1 cellular context compared by ENCODE assay signal in the genomic region with DNA sequence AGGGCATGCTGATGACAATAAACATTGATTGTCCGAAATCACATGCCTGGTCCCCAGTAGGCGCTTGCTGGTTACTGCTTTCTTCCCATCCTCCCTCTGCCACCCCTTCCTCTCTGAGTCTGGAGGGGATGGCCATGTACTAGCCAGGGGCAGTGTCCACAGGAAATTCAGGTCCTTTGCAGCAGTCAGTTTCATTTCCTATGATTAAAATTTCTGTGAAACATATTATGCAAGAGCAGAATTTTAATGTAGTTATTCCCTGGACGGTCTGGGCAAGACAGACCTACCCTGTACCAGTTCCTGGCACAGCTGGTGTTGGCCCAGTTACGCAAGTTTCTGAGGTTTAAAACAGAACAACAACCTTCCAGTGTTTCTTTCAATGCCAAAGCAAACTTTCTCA.
TF ChIP-seq lines count a peak whose summit lies in the region.

No MANE protein-coding gene starts in this region.

TF ChIP-seq in GM23338, 12 proteins besides CTCF, POLR2A, EP300 and RAD21 (continued from another document):
- TF ChIP-seq, protein P1, sequence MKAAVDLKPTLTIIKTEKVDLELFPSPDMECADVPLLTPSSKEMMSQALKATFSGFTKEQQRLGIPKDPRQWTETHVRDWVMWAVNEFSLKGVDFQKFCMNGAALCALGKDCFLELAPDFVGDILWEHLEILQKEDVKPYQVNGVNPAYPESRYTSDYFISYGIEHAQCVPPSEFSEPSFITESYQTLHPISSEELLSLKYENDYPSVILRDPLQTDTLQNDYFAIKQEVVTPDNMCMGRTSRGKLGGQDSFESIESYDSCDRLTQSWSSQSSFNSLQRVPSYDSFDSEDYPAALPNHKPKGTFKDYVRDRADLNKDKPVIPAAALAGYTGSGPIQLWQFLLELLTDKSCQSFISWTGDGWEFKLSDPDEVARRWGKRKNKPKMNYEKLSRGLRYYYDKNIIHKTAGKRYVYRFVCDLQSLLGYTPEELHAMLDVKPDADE (IDR thresholded peaks at IDR 0.05) = no peak
- TF ChIP-seq, protein P2, sequence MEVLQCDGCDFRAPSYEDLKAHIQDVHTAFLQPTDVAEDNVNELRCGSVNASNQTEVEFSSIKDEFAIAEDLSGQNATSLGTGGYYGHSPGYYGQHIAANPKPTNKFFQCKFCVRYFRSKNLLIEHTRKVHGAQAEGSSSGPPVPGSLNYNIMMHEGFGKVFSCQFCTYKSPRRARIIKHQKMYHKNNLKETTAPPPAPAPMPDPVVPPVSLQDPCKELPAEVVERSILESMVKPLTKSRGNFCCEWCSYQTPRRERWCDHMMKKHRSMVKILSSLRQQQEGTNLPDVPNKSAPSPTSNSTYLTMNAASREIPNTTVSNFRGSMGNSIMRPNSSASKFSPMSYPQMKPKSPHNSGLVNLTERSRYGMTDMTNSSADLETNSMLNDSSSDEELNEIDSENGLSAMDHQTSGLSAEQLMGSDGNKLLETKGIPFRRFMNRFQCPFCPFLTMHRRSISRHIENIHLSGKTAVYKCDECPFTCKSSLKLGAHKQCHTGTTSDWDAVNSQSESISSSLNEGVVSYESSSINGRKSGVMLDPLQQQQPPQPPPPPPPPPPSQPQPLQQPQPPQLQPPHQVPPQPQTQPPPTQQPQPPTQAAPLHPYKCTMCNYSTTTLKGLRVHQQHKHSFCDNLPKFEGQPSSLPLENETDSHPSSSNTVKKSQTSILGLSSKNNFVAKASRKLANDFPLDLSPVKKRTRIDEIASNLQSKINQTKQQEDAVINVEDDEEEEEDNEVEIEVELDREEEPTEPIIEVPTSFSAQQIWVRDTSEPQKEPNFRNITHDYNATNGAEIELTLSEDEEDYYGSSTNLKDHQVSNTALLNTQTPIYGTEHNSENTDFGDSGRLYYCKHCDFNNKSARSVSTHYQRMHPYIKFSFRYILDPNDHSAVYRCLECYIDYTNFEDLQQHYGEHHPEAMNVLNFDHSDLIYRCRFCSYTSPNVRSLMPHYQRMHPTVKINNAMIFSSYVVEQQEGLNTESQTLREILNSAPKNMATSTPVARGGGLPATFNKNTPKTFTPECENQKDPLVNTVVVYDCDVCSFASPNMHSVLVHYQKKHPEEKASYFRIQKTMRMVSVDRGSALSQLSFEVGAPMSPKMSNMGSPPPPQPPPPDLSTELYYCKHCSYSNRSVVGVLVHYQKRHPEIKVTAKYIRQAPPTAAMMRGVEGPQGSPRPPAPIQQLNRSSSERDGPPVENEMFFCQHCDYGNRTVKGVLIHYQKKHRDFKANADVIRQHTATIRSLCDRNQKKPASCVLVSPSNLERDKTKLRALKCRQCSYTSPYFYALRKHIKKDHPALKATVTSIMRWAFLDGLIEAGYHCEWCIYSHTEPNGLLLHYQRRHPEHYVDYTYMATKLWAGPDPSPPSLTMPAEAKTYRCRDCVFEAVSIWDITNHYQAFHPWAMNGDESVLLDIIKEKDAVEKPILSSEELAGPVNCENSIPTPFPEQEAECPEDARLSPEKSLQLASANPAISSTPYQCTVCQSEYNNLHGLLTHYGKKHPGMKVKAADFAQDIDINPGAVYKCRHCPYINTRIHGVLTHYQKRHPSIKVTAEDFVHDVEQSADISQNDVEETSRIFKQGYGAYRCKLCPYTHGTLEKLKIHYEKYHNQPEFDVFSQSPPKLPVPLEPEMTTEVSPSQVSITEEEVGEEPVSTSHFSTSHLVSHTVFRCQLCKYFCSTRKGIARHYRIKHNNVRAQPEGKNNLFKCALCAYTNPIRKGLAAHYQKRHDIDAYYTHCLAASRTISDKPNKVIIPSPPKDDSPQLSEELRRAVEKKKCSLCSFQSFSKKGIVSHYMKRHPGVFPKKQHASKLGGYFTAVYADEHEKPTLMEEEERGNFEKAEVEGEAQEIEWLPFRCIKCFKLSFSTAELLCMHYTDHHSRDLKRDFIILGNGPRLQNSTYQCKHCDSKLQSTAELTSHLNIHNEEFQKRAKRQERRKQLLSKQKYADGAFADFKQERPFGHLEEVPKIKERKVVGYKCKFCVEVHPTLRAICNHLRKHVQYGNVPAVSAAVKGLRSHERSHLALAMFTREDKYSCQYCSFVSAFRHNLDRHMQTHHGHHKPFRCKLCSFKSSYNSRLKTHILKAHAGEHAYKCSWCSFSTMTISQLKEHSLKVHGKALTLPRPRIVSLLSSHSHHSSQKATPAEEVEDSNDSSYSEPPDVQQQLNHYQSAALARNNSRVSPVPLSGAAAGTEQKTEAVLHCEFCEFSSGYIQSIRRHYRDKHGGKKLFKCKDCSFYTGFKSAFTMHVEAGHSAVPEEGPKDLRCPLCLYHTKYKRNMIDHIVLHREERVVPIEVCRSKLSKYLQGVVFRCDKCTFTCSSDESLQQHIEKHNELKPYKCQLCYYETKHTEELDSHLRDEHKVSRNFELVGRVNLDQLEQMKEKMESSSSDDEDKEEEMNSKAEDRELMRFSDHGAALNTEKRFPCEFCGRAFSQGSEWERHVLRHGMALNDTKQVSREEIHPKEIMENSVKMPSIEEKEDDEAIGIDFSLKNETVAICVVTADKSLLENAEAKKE (CRISPR knock-in tag; IDR thresholded peaks at IDR 0.05) = no peak
